Comparison of ENCODE assay signal across 22 cellular contexts in genomic region chr6:150639823-150640331, GRCh38. TPM values are rescaled to one million over a fixed set of nuclear protein-coding genes. Genes with fewer than 3 reads are reported as not detected.
DNase-seq lines count a peak whose midpoint lies in the region; ATAC-seq and TF ChIP-seq lines count a peak whose summit lies in the region.
"Had no signal": no experiment of that assay in that cellular context is flagged by ENCODE, and none has a peak within 500 bp of the region (broad histone marks: within the 10 kb centered on the region; RNA-seq: fewer than 3 reads in every experiment).

No MANE protein-coding gene starts in this region.

- no peaks in the 10 kb centered on the region for H3K36me3 ChIP-seq in CD8-positive, alpha-beta memory T cell (ENCODE audit: insufficient read depth, low read length)
- H3K36me3 ChIP-seq in sigmoid colon, result no peaks in the 10 kb centered on the region
- H3K36me3 ChIP-seq: SJCRH30 had no signal

- ATAC-seq in activated naive CD8-positive, alpha-beta T cell treated with anti-CD3 and anti-CD28 coated beads, Interleukin-2, amount 50 U/mL, for 24 hours, result no peak
- ATAC-seq in central memory CD8-positive, alpha-beta T cell (replicated peaks; ENCODE audit: extremely low read depth, poor library complexity, severe bottlenecking), result no peak
- no peak for ATAC-seq in stimulated activated memory B cell treated with anti-CD40 and anti-IgM and Interleukin-4, amounts not matched to agents 10 μg/mL and 1 μg/mL and 100 μg/mL, for 72 hours
- no peak for ATAC-seq in GM19351 (IDR thresholded peaks at IDR 0.05; ENCODE audit: unreplicated experiment)
- ATAC-seq: PC-3 had no signal

- H3K9me3 ChIP-seq in CD8-positive, alpha-beta memory T cell (ENCODE audit: low read length), result no peaks in the 10 kb centered on the region
- H3K9me3 ChIP-seq in sigmoid colon, result no peaks in the 10 kb centered on the region
- H3K9me3 ChIP-seq: SJCRH30 had no signal

- CTCF ChIA-PET in CD8-positive, alpha-beta memory T cell (lab: Charles Lee), result no interaction called here

- H3K27ac Mint-ChIP-seq in activated naive CD8-positive, alpha-beta T cell treated with anti-CD3 and anti-CD28 coated beads, Interleukin-2, amount 50 U/mL, for 24 hours, result peak overlapping the region; percentile 35
- no peak overlapping the region for H3K27ac Mint-ChIP-seq in activated naive CD8-positive, alpha-beta T cell treated with anti-CD3 and anti-CD28 coated beads for 36 hours
- H3K27ac Mint-ChIP-seq in central memory CD8-positive, alpha-beta T cell (ENCODE audit: low read depth), result peak overlapping the region; percentile 82
- peak overlapping the region; percentile 89 for H3K27ac Mint-ChIP-seq in stimulated activated memory B cell treated with anti-CD40 and anti-IgM and Interleukin-4, amounts not matched to agents 10 μg/mL and 1 μg/mL and 100 μg/mL, for 72 hours
- H3K27ac Mint-ChIP-seq in CD8-positive, alpha-beta memory T cell, result no peak overlapping the region
- H3K27ac Mint-ChIP-seq: CD4-positive, alpha-beta memory T cell had no signal

- TF ChIP-seq POLR2A in sigmoid colon (IDR thresholded peaks at IDR 0.05), result no peak

- no peak overlapping the region for H3K4me3 Mint-ChIP-seq in activated naive CD8-positive, alpha-beta T cell treated with anti-CD3 and anti-CD28 coated beads, Interleukin-2, amount 50 U/mL, for 24 hours
- no peak overlapping the region for H3K4me3 Mint-ChIP-seq in activated naive CD8-positive, alpha-beta T cell treated with anti-CD3 and anti-CD28 coated beads for 36 hours
- no peak overlapping the region for H3K4me3 Mint-ChIP-seq in central memory CD8-positive, alpha-beta T cell
- peak overlapping the region; percentile 73 for H3K4me3 Mint-ChIP-seq in stimulated activated memory B cell treated with anti-CD40 and anti-IgM and Interleukin-4, amounts not matched to agents 10 μg/mL and 1 μg/mL and 100 μg/mL, for 72 hours
- peak overlapping the region in 1 of 7 donors; percentile 1 for H3K4me3 Mint-ChIP-seq in CD8-positive, alpha-beta memory T cell
- H3K4me3 Mint-ChIP-seq: CD4-positive, alpha-beta memory T cell had no signal

- POLR2A ChIA-PET in CD8-positive, alpha-beta memory T cell (lab: Charles Lee), result no interaction called here

- no peak for TF ChIP-seq EP300 in sigmoid colon (IDR thresholded peaks at IDR 0.05)

- H3K4me1 Mint-ChIP-seq in activated naive CD8-positive, alpha-beta T cell treated with anti-CD3 and anti-CD28 coated beads, Interleukin-2, amount 50 U/mL, for 24 hours, result peaks cover 52% of the 10 kb centered on the region
- H3K4me1 Mint-ChIP-seq in activated naive CD8-positive, alpha-beta T cell treated with anti-CD3 and anti-CD28 coated beads for 36 hours, result peaks cover 23% of the 10 kb centered on the region
- peaks cover 36% of the 10 kb centered on the region for H3K4me1 Mint-ChIP-seq in central memory CD8-positive, alpha-beta T cell
- peaks cover 71% of the 10 kb centered on the region for H3K4me1 Mint-ChIP-seq in stimulated activated memory B cell treated with anti-CD40 and anti-IgM and Interleukin-4, amounts not matched to agents 10 μg/mL and 1 μg/mL and 100 μg/mL, for 72 hours
- H3K4me1 Mint-ChIP-seq in CD8-positive, alpha-beta memory T cell, result peaks cover 38 to 73% (median 45%) of the 10 kb centered on the region in 3 donors

- no peak for TF ChIP-seq CTCF in sigmoid colon (IDR thresholded peaks at IDR 0.05)

- no peak overlapping the region for H3K27ac ChIP-seq in CD8-positive, alpha-beta memory T cell (ENCODE audit: low read depth, low read length)
- peak overlapping the region in 1 of 4 donors; percentile 8 for H3K27ac ChIP-seq in sigmoid colon
- H3K27ac ChIP-seq: 22Rv1, GM23248, HL-60, SJCRH30 had no signal

- DNase-seq in activated naive CD8-positive, alpha-beta T cell treated with anti-CD3 and anti-CD28 coated beads, Interleukin-2, amount 50 U/mL, for 24 hours, result no peak
- DNase-seq in activated naive CD8-positive, alpha-beta T cell treated with anti-CD3 and anti-CD28 coated beads for 36 hours, result no peak
- peak; percentile 96 for DNase-seq in NCI-H2171 treated with DMSO at 0.1 percent for 48 hours (lab: John Stamatoyannopoulos, UW)
- no peak for DNase-seq in central memory CD8-positive, alpha-beta T cell (ENCODE audit: low spot score in 2 of 2)
- no peak for DNase-seq in CD8-positive, alpha-beta memory T cell
- DNase-seq in sigmoid colon, result no peak
- DNase-seq: CD4-positive, alpha-beta memory T cell; GF-D8; GM23248; HCEC 1CT; KG1; NCI-H1048; NCI-H1694; NCI-H226; NCI-H526 treated with DMSO at 0.1 percent for 48 hours; NK-92 treated with Interleukin-12 subunit alpha and Interleukin-12 subunit beta, amount 100 ng/mL, for 24 hours; PC-3; SJCRH30 had no signal

- intact Hi-C loops in sigmoid colon (cut with DNase I), result no loop called here

- no peaks in the 10 kb centered on the region for H3K36me3 Mint-ChIP-seq in activated naive CD8-positive, alpha-beta T cell treated with anti-CD3 and anti-CD28 coated beads, Interleukin-2, amount 50 U/mL, for 24 hours (ENCODE audit: low read depth)
- no peaks in the 10 kb centered on the region for H3K36me3 Mint-ChIP-seq in activated naive CD8-positive, alpha-beta T cell treated with anti-CD3 and anti-CD28 coated beads for 36 hours
- peaks cover 6% of the 10 kb centered on the region for H3K36me3 Mint-ChIP-seq in central memory CD8-positive, alpha-beta T cell (ENCODE audit: insufficient read depth)
- peaks cover 28% of the 10 kb centered on the region for H3K36me3 Mint-ChIP-seq in stimulated activated memory B cell treated with anti-CD40 and anti-IgM and Interleukin-4, amounts not matched to agents 10 μg/mL and 1 μg/mL and 100 μg/mL, for 72 hours
- H3K36me3 Mint-ChIP-seq in CD8-positive, alpha-beta memory T cell, result peaks cover 0 to 6% (median 0%) of the 10 kb centered on the region in 3 donors

- peaks cover 1% of the 10 kb centered on the region for H3K9me3 Mint-ChIP-seq in activated naive CD8-positive, alpha-beta T cell treated with anti-CD3 and anti-CD28 coated beads, Interleukin-2, amount 50 U/mL, for 24 hours
- no peaks in the 10 kb centered on the region for H3K9me3 Mint-ChIP-seq in activated naive CD8-positive, alpha-beta T cell treated with anti-CD3 and anti-CD28 coated beads for 36 hours
- peaks cover 5% of the 10 kb centered on the region for H3K9me3 Mint-ChIP-seq in central memory CD8-positive, alpha-beta T cell
- H3K9me3 Mint-ChIP-seq in stimulated activated memory B cell treated with anti-CD40 and anti-IgM and Interleukin-4, amounts not matched to agents 10 μg/mL and 1 μg/mL and 100 μg/mL, for 72 hours, result no peaks in the 10 kb centered on the region
- no peaks in the 10 kb centered on the region for H3K9me3 Mint-ChIP-seq in CD8-positive, alpha-beta memory T cell
- H3K9me3 Mint-ChIP-seq: CD4-positive, alpha-beta memory T cell had no signal

- no peaks in the 10 kb centered on the region for H3K27me3 ChIP-seq in CD8-positive, alpha-beta memory T cell (ENCODE audit: insufficient read depth, low read length, poor library complexity, severe bottlenecking)
- H3K27me3 ChIP-seq in sigmoid colon, result no peaks in the 10 kb centered on the region
- H3K27me3 ChIP-seq: SJCRH30 had no signal

- H3K4me1 ChIP-seq in CD8-positive, alpha-beta memory T cell (ENCODE audit: insufficient read depth, low read length), result no peaks in the 10 kb centered on the region
- peaks cover 0 to 32% (median 9%) of the 10 kb centered on the region in 4 donors for H3K4me1 ChIP-seq in sigmoid colon
- H3K4me1 ChIP-seq: SJCRH30 had no signal

- H3K27me3 Mint-ChIP-seq in activated naive CD8-positive, alpha-beta T cell treated with anti-CD3 and anti-CD28 coated beads, Interleukin-2, amount 50 U/mL, for 24 hours, result peaks cover 6% of the 10 kb centered on the region
- peaks cover 26% of the 10 kb centered on the region for H3K27me3 Mint-ChIP-seq in activated naive CD8-positive, alpha-beta T cell treated with anti-CD3 and anti-CD28 coated beads for 36 hours
- H3K27me3 Mint-ChIP-seq in central memory CD8-positive, alpha-beta T cell, result no peaks in the 10 kb centered on the region
- H3K27me3 Mint-ChIP-seq in stimulated activated memory B cell treated with anti-CD40 and anti-IgM and Interleukin-4, amounts not matched to agents 10 μg/mL and 1 μg/mL and 100 μg/mL, for 72 hours, result no peaks in the 10 kb centered on the region
- H3K27me3 Mint-ChIP-seq in CD8-positive, alpha-beta memory T cell, result no peaks in the 10 kb centered on the region
- H3K27me3 Mint-ChIP-seq: CD4-positive, alpha-beta memory T cell had no signal

- H3K4me3 ChIP-seq in CD8-positive, alpha-beta memory T cell (ENCODE audit: low read length), result no peak overlapping the region
- no peak overlapping the region for H3K4me3 ChIP-seq in sigmoid colon
- H3K4me3 ChIP-seq: GM23248, SJCRH30 had no signal

- WGBS in sigmoid colon, 2 donors, result 91 to 96% methylated on average over 9 of the region's 9 CpGs

RNA-seq across cellular contexts. Expression of gene PLEKHG1, which starts 40.2 kb away (rescaled TPM):
- 1 to 10 TPM; 4.4 to 4.5 TPM for total RNA-seq in activated naive CD8-positive, alpha-beta T cell treated with anti-CD3 and anti-CD28 coated beads for 36 hours
- 1 to 10 TPM; 8.8 to 9.4 TPM for total RNA-seq in CD8-positive, alpha-beta memory T cell
- polyA plus RNA-seq in CD8-positive, alpha-beta memory T cell, result 1.9 TPM
- total RNA-seq in sigmoid colon, result 10 to 100 TPM in 2 of 4 donors, 1 to 10 TPM in 2; 8.2 to 13.2 (median 10.7) TPM
- polyA plus RNA-seq in sigmoid colon, result 10 to 100 TPM in 1 of 3 donors, 1 to 10 TPM in 2; 4.2 to 10.9 (median 4.4) TPM

Comparison
In these comparisons a context has a peak if more than half of its experiments do, and no peak if none do; other contexts are left out.
1. H3K27ac Mint-ChIP-seq: peak in activated naive CD8-positive, alpha-beta T cell treated with anti-CD3 and anti-CD28 coated beads, Interleukin-2, amount 50 U/mL, for 24 hours (single experiment), central memory CD8-positive, alpha-beta T cell (single experiment) and stimulated activated memory B cell treated with anti-CD40 and anti-IgM and Interleukin-4, amounts not matched to agents 10 μg/mL and 1 μg/mL and 100 μg/mL, for 72 hours (single experiment); none in activated naive CD8-positive, alpha-beta T cell treated with anti-CD3 and anti-CD28 coated beads for 36 hours (single experiment) and CD8-positive, alpha-beta memory T cell (0 of 8).